ENCODE assay signal across 32 cellular contexts in genomic region chr1:194476351-194476750, GRCh38.
"Had no signal": no experiment of that assay in that cellular context is flagged by ENCODE, and none has a peak within 500 bp of the region (broad histone marks: within the 10 kb centered on the region; RNA-seq: fewer than 3 reads in every experiment).

No MANE protein-coding gene starts in this region.

- DNase-seq: activated CD4-positive, alpha-beta T cell treated with anti-CD3 and anti-CD28 coated beads for 1 hour; activated CD4-positive, alpha-beta T cell treated with anti-CD3 and anti-CD28 coated beads for 48 hours; activated CD4-positive, alpha-beta T cell treated with anti-CD3 and anti-CD28 coated beads, Interleukin-2, amount 50 U/mL, for 4 hours; activated CD4-positive, CD25-positive, alpha-beta regulatory T cell; activated CD8-positive, alpha-beta T cell treated with anti-CD3 and anti-CD28 coated beads for 36 hours; activated effector memory CD4-positive, alpha-beta T cell treated with anti-CD3 and anti-CD28 coated beads, Interleukin-2, amount 50 U/mL, for 16 hours; activated naive CD4-positive, alpha-beta T cell; activated naive CD4-positive, alpha-beta T cell treated with anti-CD3 and anti-CD28 coated beads, Interleukin-2, amount 50 U/mL, for 16 hours; activated naive CD8-positive, alpha-beta T cell treated with anti-CD3 and anti-CD28 coated beads for 36 hours; activated T-cell treated with anti-CD3 and anti-CD28 coated beads, Interleukin-2, amount 50 U/mL, for 1 hour; activated T-cell treated with anti-CD3 and anti-CD28 coated beads, Interleukin-2, amount 50 U/mL, for 72 hours; amygdala; NCI-H1105; NCI-H1417 treated with DMSO at 0.1 percent for 48 hours; NCI-H187 treated with DMSO at 0.1 percent for 48 hours; NCI-H2081; NCI-H2171; NCI-H510A; NCI-H526; NK-92 treated with Interleukin-12 subunit alpha and Interleukin-12 subunit beta, amount 100 ng/mL, for 24 hours; OCI-M1; Right ventricle myocardium superior; SW 1271; T-helper 1 cell; T-helper 2 cell; T1000; WERI-Rb-1 had no signal

- H3K4me2 ChIP-seq: KMS-11 had no signal

- H3K36me3 Mint-ChIP-seq: activated naive CD8-positive, alpha-beta T cell treated with anti-CD3 and anti-CD28 coated beads for 36 hours had no signal

- H3K9me3 ChIP-seq: ascending aorta had no signal

- ATAC-seq: activated CD8-positive, alpha-beta T cell treated with anti-CD3 and anti-CD28 coated beads for 36 hours; activated T-cell treated with anti-CD3 and anti-CD28 coated beads, Interleukin-2, amount 50 U/mL, for 72 hours; activated T-helper 17 cell treated with anti-CD3 and anti-CD28 coated beads, Interleukin-2, amount 50 U/mL, for 72 hours had no signal

- H3K4me3 Mint-ChIP-seq: activated CD8-positive, alpha-beta T cell treated with anti-CD3 and anti-CD28 coated beads for 36 hours; activated naive CD8-positive, alpha-beta T cell treated with anti-CD3 and anti-CD28 coated beads for 36 hours; activated T-cell treated with anti-CD3 and anti-CD28 coated beads, Interleukin-2, amount 50 U/mL, for 72 hours; activated T-helper 17 cell treated with anti-CD3 and anti-CD28 coated beads, Interleukin-2, amount 50 U/mL, for 72 hours; central memory CD8-positive, alpha-beta T cell had no signal

- H3K27ac ChIP-seq: ascending aorta, cardiac muscle cell, KMS-11, WERI-Rb-1 had no signal

- H3K27me3 ChIP-seq: ascending aorta, cardiac muscle cell had no signal

- H3K27me3 Mint-ChIP-seq: central memory CD8-positive, alpha-beta T cell had no signal

- H3K36me3 ChIP-seq: ascending aorta, cardiac muscle cell, WERI-Rb-1 had no signal

- H3K9ac ChIP-seq: KMS-11 had no signal

- H3K4me1 Mint-ChIP-seq: activated naive CD8-positive, alpha-beta T cell treated with anti-CD3 and anti-CD28 coated beads for 36 hours; activated T-helper 17 cell treated with anti-CD3 and anti-CD28 coated beads, Interleukin-2, amount 50 U/mL, for 72 hours; central memory CD8-positive, alpha-beta T cell had no signal

- H3K9me3 Mint-ChIP-seq: activated CD8-positive, alpha-beta T cell treated with anti-CD3 and anti-CD28 coated beads for 36 hours; activated naive CD8-positive, alpha-beta T cell treated with anti-CD3 and anti-CD28 coated beads for 36 hours; activated T-cell treated with anti-CD3 and anti-CD28 coated beads, Interleukin-2, amount 50 U/mL, for 72 hours; activated T-helper 17 cell treated with anti-CD3 and anti-CD28 coated beads, Interleukin-2, amount 50 U/mL, for 72 hours had no signal

- H3K27ac Mint-ChIP-seq: activated CD8-positive, alpha-beta T cell treated with anti-CD3 and anti-CD28 coated beads for 36 hours; activated naive CD8-positive, alpha-beta T cell treated with anti-CD3 and anti-CD28 coated beads for 36 hours; activated T-cell treated with anti-CD3 and anti-CD28 coated beads, Interleukin-2, amount 50 U/mL, for 72 hours; activated T-helper 17 cell treated with anti-CD3 and anti-CD28 coated beads, Interleukin-2, amount 50 U/mL, for 72 hours had no signal

- H3K4me3 ChIP-seq: ascending aorta, cardiac muscle cell had no signal
